17 cellular contexts compared by ENCODE assay signal in the genomic region with DNA sequence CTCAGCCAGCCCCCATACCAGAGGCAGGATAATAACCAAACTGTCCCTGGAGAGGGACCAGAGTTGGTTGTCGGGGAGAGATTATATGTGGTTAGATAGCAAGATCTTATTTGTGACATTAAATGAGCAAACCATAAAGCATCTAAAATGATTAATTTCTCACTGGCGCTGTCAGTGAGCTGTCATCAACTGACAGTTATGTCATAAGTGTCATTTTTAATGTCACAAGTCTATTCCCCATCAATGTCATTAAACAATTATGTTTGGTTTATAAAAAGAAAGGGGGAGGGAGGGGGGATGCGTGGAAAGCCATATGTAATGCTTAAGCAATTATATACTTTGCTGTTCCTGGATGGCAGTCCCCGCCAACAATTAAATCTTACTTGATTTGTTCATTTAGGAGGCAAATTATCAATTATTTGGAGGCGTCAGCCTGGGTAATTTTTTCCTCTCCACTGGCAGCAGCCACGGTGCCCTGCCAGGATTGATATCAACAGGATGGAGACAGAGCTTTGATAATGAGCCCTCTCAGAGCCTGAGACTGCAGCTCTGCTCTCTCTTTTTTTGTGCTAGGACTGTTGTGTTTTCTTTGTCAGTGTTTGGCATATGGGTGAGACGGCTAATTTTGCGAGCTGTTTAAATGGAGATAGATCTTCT.
DNase-seq lines count a peak whose midpoint lies in the region; ATAC-seq and TF ChIP-seq lines count a peak whose summit lies in the region.
"Had no signal": no experiment of that assay in that cellular context is flagged by ENCODE, and none has a peak within 500 bp of the region (broad histone marks: within the 10 kb centered on the region; RNA-seq: fewer than 3 reads in every experiment).

No MANE protein-coding gene starts in this region.

- H3K27ac Mint-ChIP-seq in GM23338, result no peak overlapping the region; the same call in 1 of the 2 replicates
- H3K27ac Mint-ChIP-seq in mesothelial cell of epicardium, result peak overlapping the region; percentile 3
- H3K27ac Mint-ChIP-seq: activated T-helper 2 cell treated with anti-CD3 and anti-CD28 coated beads, Interferon-gamma antibody, Interleukin-2, Interleukin-4, amounts not matched to agents 10 μg/mL and 5 μg/mL and 100 μg/mL, durations not matched to agents 14 hours and 24 hours and 36 hours had no signal

- H3K9me3 ChIP-seq in right atrium auricular region, result no peaks in the 10 kb centered on the region
- H3K9me3 ChIP-seq: Peyer's patch, right lobe of liver had no signal

- H3K4me2 ChIP-seq in GM23338, result peak overlapping the region; percentile 28

- H4K20me1 ChIP-seq in GM23338 (replicated peaks; ENCODE audit: insufficient read depth), result no peaks in the 10 kb centered on the region

- peak overlapping the region; percentile 78; the same call in 1 of the 2 replicates for H2AFZ ChIP-seq in GM23338

- no peaks in the 10 kb centered on the region for H3K36me3 Mint-ChIP-seq in GM23338 (ENCODE audit: low read depth)
- no peaks in the 10 kb centered on the region for H3K36me3 Mint-ChIP-seq in mesothelial cell of epicardium

- H3K4me1 Mint-ChIP-seq in GM23338, result peaks cover 36% of the 10 kb centered on the region
- H3K4me1 Mint-ChIP-seq in mesothelial cell of epicardium, result peaks cover 25% of the 10 kb centered on the region

- H3K79me2 ChIP-seq in GM23338 (replicated peaks; ENCODE audit: insufficient read depth), result no peaks in the 10 kb centered on the region

- H3K4me3 Mint-ChIP-seq in GM23338, result peak overlapping the region; percentile 16; the same call in 1 of the 3 replicates
- no peak overlapping the region for H3K4me3 Mint-ChIP-seq in mesothelial cell of epicardium

- peak overlapping the region; percentile 30; the same call in 1 of the 2 replicates for H3K27ac ChIP-seq in GM23338 (ENCODE audit: low read depth)
- H3K27ac ChIP-seq in right atrium auricular region, result no peak overlapping the region
- H3K27ac ChIP-seq: Peyer's patch, right lobe of liver had no signal

- H3K9me2 ChIP-seq in GM23338 (ENCODE audit: insufficient read depth), result 0 out of 2 replicates have a peak, but pooled peaks cover 10% of the 10 kb centered on the region

- H3K9me3 Mint-ChIP-seq in GM23338 (no peaks in the 10 kb centered on the region; the same call in 2 of the 3 replicates), mesothelial cell of epicardium (no peaks in the 10 kb centered on the region)
- H3K9me3 Mint-ChIP-seq: activated T-helper 2 cell treated with anti-CD3 and anti-CD28 coated beads, Interferon-gamma antibody, Interleukin-2, Interleukin-4, amounts not matched to agents 10 μg/mL and 5 μg/mL and 100 μg/mL, durations not matched to agents 14 hours and 24 hours and 36 hours had no signal

- H3K4me3 ChIP-seq in GM23338 (no peak overlapping the region; the same call in 1 of the 2 replicates), right atrium auricular region (no peak overlapping the region)
- H3K4me3 ChIP-seq: lung, Peyer's patch, right lobe of liver had no signal

- no peak for TF ChIP-seq CTCF in GM23338 (conservative IDR thresholded peaks at IDR 0.05; ENCODE audit: low read depth in 2 of 2)
- TF ChIP-seq CTCF in mesothelial cell of epicardium (IDR thresholded peaks at IDR 0.05; ENCODE audit: unreplicated experiment), result no peak
- TF ChIP-seq CTCF in right atrium auricular region (IDR thresholded peaks at IDR 0.05), result no peak

- no peaks in the 10 kb centered on the region for H3K27me3 Mint-ChIP-seq in GM23338 (ENCODE audit: insufficient read depth, low read depth, poor library complexity)
- peaks cover 5% of the 10 kb centered on the region for H3K27me3 Mint-ChIP-seq in mesothelial cell of epicardium (ENCODE audit: low read depth)

- no peaks in the 10 kb centered on the region for H3K27me3 ChIP-seq in GM23338 (ENCODE audit: insufficient read depth)
- H3K27me3 ChIP-seq in right atrium auricular region, result no peaks in the 10 kb centered on the region
- H3K27me3 ChIP-seq: Peyer's patch, right lobe of liver had no signal

- no peaks in the 10 kb centered on the region for H3F3A ChIP-seq in GM23338 (replicated peaks; ENCODE audit: low read depth)

- no peak for ATAC-seq in GM23338
- no peak for ATAC-seq in GM18502 (IDR thresholded peaks at IDR 0.05; ENCODE audit: poor library complexity, unreplicated experiment)
- ATAC-seq: activated CD4-positive, CD25-positive, alpha-beta regulatory T cell treated with anti-CD3 and anti-CD28 coated beads, Interleukin-2, amount 50 U/mL, for 24 hours; right lobe of liver had no signal

- H3K36me3 ChIP-seq in GM23338 (ENCODE audit: insufficient read depth), result no peaks in the 10 kb centered on the region
- H3K36me3 ChIP-seq in right atrium auricular region, result no peaks in the 10 kb centered on the region
- H3K36me3 ChIP-seq: Peyer's patch, right lobe of liver had no signal

- DNase-seq in GM23338 (ENCODE audit: low spot score) (no peak), NCI-H1436 treated with DMSO at 0.1 percent for 48 hours (lab: John Stamatoyannopoulos, UW) (peak; percentile 57), NCI-H69 (lab: John Stamatoyannopoulos, UW) (peak; percentile 31), mesothelial cell of epicardium (ENCODE audit: low spot score in 2 of 2, unreplicated experiment in 2 of 2) (no peak), SKM-1 (lab: John Stamatoyannopoulos, UW; ENCODE audit: unreplicated experiment) (no peak), right atrium auricular region (ENCODE audit: low spot score) (no peak)
- DNase-seq: foreskin fibroblast, GOT3, kidney, NCI-H774, Peyer's patch, right lobe of liver, T1000 had no signal

- H3K4me1 ChIP-seq in GM23338 (ENCODE audit: insufficient read depth) (peaks cover 33% of the 10 kb centered on the region), right atrium auricular region (no peaks in the 10 kb centered on the region)
- H3K4me1 ChIP-seq: Peyer's patch, right lobe of liver had no signal

TF ChIP-seq in GM23338, 12 proteins besides CTCF, POLR2A, EP300 and RAD21:
- TF ChIP-seq, protein P1, sequence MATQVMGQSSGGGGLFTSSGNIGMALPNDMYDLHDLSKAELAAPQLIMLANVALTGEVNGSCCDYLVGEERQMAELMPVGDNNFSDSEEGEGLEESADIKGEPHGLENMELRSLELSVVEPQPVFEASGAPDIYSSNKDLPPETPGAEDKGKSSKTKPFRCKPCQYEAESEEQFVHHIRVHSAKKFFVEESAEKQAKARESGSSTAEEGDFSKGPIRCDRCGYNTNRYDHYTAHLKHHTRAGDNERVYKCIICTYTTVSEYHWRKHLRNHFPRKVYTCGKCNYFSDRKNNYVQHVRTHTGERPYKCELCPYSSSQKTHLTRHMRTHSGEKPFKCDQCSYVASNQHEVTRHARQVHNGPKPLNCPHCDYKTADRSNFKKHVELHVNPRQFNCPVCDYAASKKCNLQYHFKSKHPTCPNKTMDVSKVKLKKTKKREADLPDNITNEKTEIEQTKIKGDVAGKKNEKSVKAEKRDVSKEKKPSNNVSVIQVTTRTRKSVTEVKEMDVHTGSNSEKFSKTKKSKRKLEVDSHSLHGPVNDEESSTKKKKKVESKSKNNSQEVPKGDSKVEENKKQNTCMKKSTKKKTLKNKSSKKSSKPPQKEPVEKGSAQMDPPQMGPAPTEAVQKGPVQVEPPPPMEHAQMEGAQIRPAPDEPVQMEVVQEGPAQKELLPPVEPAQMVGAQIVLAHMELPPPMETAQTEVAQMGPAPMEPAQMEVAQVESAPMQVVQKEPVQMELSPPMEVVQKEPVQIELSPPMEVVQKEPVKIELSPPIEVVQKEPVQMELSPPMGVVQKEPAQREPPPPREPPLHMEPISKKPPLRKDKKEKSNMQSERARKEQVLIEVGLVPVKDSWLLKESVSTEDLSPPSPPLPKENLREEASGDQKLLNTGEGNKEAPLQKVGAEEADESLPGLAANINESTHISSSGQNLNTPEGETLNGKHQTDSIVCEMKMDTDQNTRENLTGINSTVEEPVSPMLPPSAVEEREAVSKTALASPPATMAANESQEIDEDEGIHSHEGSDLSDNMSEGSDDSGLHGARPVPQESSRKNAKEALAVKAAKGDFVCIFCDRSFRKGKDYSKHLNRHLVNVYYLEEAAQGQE (IDR thresholded peaks at IDR 0.05; ENCODE audit: unreplicated experiment), result no peak
- TF ChIP-seq ZNF331 (CRISPR knock-in tag; IDR thresholded peaks at IDR 0.05; ENCODE audit: low read depth), result no peak

Comparison
In these comparisons a context has a peak if more than half of its experiments do, and no peak if none do; other contexts are left out.
1. DNase-seq: peak in NCI-H1436 treated with DMSO at 0.1 percent for 48 hours (single experiment) and NCI-H69 (single experiment); none in GM23338 (single experiment), mesothelial cell of epicardium (0 of 2), SKM-1 (single experiment) and right atrium auricular region (single experiment).